18 cellular contexts compared by ENCODE assay signal in the genomic region with DNA sequence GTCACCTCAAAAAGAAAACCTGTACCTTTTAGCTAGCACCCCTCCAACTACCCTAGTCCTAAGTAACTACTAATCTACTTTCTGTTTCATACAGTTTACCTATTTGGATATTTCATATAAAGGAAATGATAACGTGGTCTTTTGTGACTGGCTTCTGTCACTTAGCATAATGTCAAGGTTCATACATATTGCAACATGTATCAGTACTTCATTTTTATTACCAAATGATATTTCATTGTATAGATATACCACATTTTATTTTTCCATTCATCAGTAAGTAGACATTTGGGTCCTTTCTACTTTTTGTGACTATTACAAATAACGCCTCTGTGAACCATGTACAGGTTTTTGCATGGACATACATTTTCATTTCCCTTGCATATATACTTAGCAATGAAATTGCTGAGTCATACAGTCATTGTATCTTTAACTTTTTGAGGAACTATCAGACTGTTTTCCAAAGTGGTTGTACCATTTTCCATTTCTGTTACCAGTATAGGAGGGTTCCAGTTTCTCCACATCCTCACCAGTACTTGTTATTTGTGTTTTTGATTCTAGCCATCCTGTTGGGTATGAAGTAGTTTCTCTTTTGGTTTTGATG. TPM values are rescaled to one million over a fixed set of nuclear protein-coding genes. Genes with fewer than 3 reads are reported as not detected.
DNase-seq lines count a peak whose midpoint lies in the region; ATAC-seq, FAIRE-seq and TF ChIP-seq lines count a peak whose summit lies in the region.
"Had no signal": no experiment of that assay in that cellular context is flagged by ENCODE, and none has a peak within 500 bp of the region (broad histone marks: within the 10 kb centered on the region; RNA-seq: fewer than 3 reads in every experiment).

No MANE protein-coding gene starts in this region.

- no TSS peak for BruUV-seq in HCT116 (replicated peaks; lab: Mats Ljungman, UMichigan)
- BruUV-seq in K562 (replicated peaks; lab: Mats Ljungman, UMichigan), result no TSS peak

- TF ChIP-seq POLR2A in HCT116 (IDR thresholded peaks at IDR 0.05; ENCODE audit: borderline replicate concordance, extremely low read depth, insufficient read depth, insufficient read length) (no peak), K562 (conservative IDR thresholded peaks at IDR 0.05) (no peak)

- H3K79me2 ChIP-seq in HCT116 (ENCODE audit: insufficient read depth, low read length) (peaks cover 95% of the 10 kb centered on the region), K562 (ENCODE audit: control insufficient read depth, insufficient read depth, low read length) (no peaks in the 10 kb centered on the region; the same call in 2 of the 3 replicates)

- DNase-seq in SIG-M5 treated with dmso at 0.1 percent for 504 hours (lab: John Stamatoyannopoulos, UW; ENCODE audit: unreplicated experiment) (peak; percentile 6), SIG-M5 (lab: John Stamatoyannopoulos, UW) (no peak), HCT116 (ENCODE audit: low read depth, low spot score) (no peak), OCI-M1 (lab: John Stamatoyannopoulos, UW) (peak; percentile 63), K562 (ENCODE audit: extremely low read depth in 1 of 4, low spot score in 3 of 4) (no peak), DMS114 treated with DMSO at 0.1 percent for 48 hours (lab: John Stamatoyannopoulos, UW; ENCODE audit: unreplicated experiment) (no peak)
- DNase-seq in stimulated activated CD4-positive, alpha-beta T cell treated with anti-CD3 and anti-CD28 coated beads, Interleukin-2, amount 100 ng/mL, for 24 hours, result no peak
- DNase-seq: 8988T, DMS 273 treated with DMSO at 0.1 percent for 48 hours, NCI-H187 treated with DMSO at 0.1 percent for 48 hours, NCI-H2171, NCI-H82 had no signal

- no peak for TF ChIP-seq EP300 in K562 (IDR thresholded peaks at IDR 0.05; ENCODE audit: low read length)

- H3K27me3 ChIP-seq in HCT116 (ENCODE audit: insufficient read depth, low read length) (no peaks in the 10 kb centered on the region), K562 (ENCODE audit: control insufficient read depth in 2 of 2, insufficient read depth in 2 of 2, low read length in 2 of 2) (no peaks in the 10 kb centered on the region)
- H3K27me3 ChIP-seq: BLaER1 treated with 17β-estradiol and CSF1 and Interleukin-3, amounts not matched to agents 10 nM and 100 nM; SJSA1 had no signal

- no peaks in the 10 kb centered on the region for H3K9me1 ChIP-seq in K562 (ENCODE audit: control insufficient read depth, insufficient read depth, low read length)

- H3K4me1 ChIP-seq in HCT116 (ENCODE audit: control insufficient read depth in 1 of 2, insufficient read depth in 2 of 2, low read length in 2 of 2), result peaks cover 57 to 61% of the 10 kb centered on the region in 2 experiments
- H3K4me1 ChIP-seq in K562 (replicated peaks in 1 of 2; ENCODE audit: control insufficient read depth in 2 of 2, insufficient read depth in 2 of 2, low read length in 2 of 2), result no peaks in the 10 kb centered on the region; a peak in 1 of 5 replicates

- in situ Hi-C loops in K562 (cut with MboI), result loop anchor here (25.0 kb wide), 1 partner anchor 1019 kb away; no protein-coding TSS in a partner anchor

- H4K20me1 ChIP-seq in HCT116 (ENCODE audit: insufficient read depth) (no peaks in the 10 kb centered on the region), K562 (replicated peaks; ENCODE audit: control insufficient read depth, insufficient read depth, low read length) (no peaks in the 10 kb centered on the region)

- RAD21 ChIA-PET in HCT116 (lab: Charles Lee; ENCODE audit: low non-redundant PET in 1 of 2, low total read pairs in 2 of 2, uncharacterized antibody in 2 of 2, unreplicated experiment in 2 of 2), result no interaction called here

- no peak overlapping the region for H2AFZ ChIP-seq in HCT116 (ENCODE audit: low read depth, low read length, poor library complexity, severe bottlenecking)
- no peak overlapping the region for H2AFZ ChIP-seq in K562 (ENCODE audit: low read depth, low read length)

- no peak for FAIRE-seq in K562 (lab: Jason Lieb, UNC)

- H3K27ac ChIP-seq in HCT116 (ENCODE audit: low read depth, low read length) (peak overlapping the region; percentile 72; the same call in 1 of the 2 replicates), K562 (ENCODE audit: extremely low read depth, low read depth, low read length) (no peak overlapping the region)
- H3K27ac ChIP-seq: SJSA1 had no signal

- WGBS in K562 (ENCODE audit: insufficient coverage, low coverage, missing lambda C conversion rate), result 40% methylated on average over 2 of the region's 2 CpGs

- TF ChIP-seq CTCF in HCT116 (IDR thresholded peaks at IDR 0.05 in 2 of 3, conservative IDR thresholded peaks at IDR 0.05 in 1 of 3; ENCODE audit: borderline replicate concordance in 1 of 3, insufficient read depth in 1 of 3, low read depth in 2 of 3, low read length in 2 of 3), result no peak
- TF ChIP-seq CTCF in K562 (IDR thresholded peaks at IDR 0.05 in 2 of 3, conservative IDR thresholded peaks at IDR 0.05 in 1 of 3; ENCODE audit: insufficient read depth in 2 of 3, low read depth in 1 of 3, low read length in 3 of 3), result no peak

- 0 out of 2 replicates have a peak overlapping the region, but pooled peaks have one; percentile 2 for H3K9ac ChIP-seq in HCT116 (ENCODE audit: low read length)
- H3K9ac ChIP-seq in K562 (ENCODE audit: insufficient read depth in 1 of 2, low read depth in 2 of 2, low read length in 2 of 2), result no peak overlapping the region
- H3K9ac ChIP-seq: BLaER1 treated with 17β-estradiol and CSF1 and Interleukin-3, amounts not matched to agents 10 nM and 100 nM had no signal

- H3K36me3 ChIP-seq in HCT116 (ENCODE audit: control insufficient read depth in 1 of 2, insufficient read depth in 2 of 2, low read length in 2 of 2) (no peaks in the 10 kb centered on the region), K562 (ENCODE audit: control insufficient read depth, insufficient read depth, low read length) (no peaks in the 10 kb centered on the region)
- H3K36me3 ChIP-seq: HAP-1 had no signal

- ATAC-seq in HCT116 (no peak), K562 (no peak), HG03097 (IDR thresholded peaks at IDR 0.05; ENCODE audit: low FRiP score, unreplicated experiment) (no peak)

- POLR2A ChIA-PET in HCT116 (lab: Charles Lee) (no interaction called here), K562 (lab: Yijun Ruan, JAX) (interaction anchor here (0.9 kb wide), 1 partner anchor 19 kb away, joined by 3 read pairs; no protein-coding TSS in a partner anchor)

- intact Hi-C loops in HCT116 (cut with micrococcal nuclease), result no loop called here
- intact Hi-C loops in K562 (cut with micrococcal nuclease), result no loop called here

- H3K4me3 ChIP-seq in HCT116 (replicated peaks in 1 of 2; ENCODE audit: low read depth in 1 of 2, low read length in 2 of 2), result no peak overlapping the region
- no peak overlapping the region for H3K4me3 ChIP-seq in K562
- H3K4me3 ChIP-seq: BLaER1 treated with 17β-estradiol and CSF1 and Interleukin-3, amounts not matched to agents 10 nM and 100 nM; HAP-1; SJSA1 had no signal

- H3K9me3 ChIP-seq in HCT116 (ENCODE audit: control insufficient read depth in 1 of 2, insufficient read depth in 1 of 2, low read depth in 1 of 2, low read length in 2 of 2), result no peaks in the 10 kb centered on the region
- no peaks in the 10 kb centered on the region for H3K9me3 ChIP-seq in K562 (replicated peaks; ENCODE audit: control insufficient read depth, insufficient read depth, low read depth, low read length)
- H3K9me3 ChIP-seq: HAP-1, SJSA1 had no signal

- H3K4me2 ChIP-seq in HCT116 (ENCODE audit: low read length) (no peak overlapping the region), K562 (ENCODE audit: insufficient read depth, low read length) (no peak overlapping the region)
- H3K4me2 ChIP-seq: BLaER1 treated with 17β-estradiol and CSF1 and Interleukin-3, amounts not matched to agents 10 nM and 100 nM had no signal

- TF ChIP-seq RAD21 in HCT116 (IDR thresholded peaks at IDR 0.05; ENCODE audit: low read depth), result no peak
- no peak for TF ChIP-seq RAD21 in K562 (CRISPR knock-in tag; conservative IDR thresholded peaks at IDR 0.05 in 1 of 2, IDR thresholded peaks at IDR 0.05 in 1 of 2)

- CTCF ChIA-PET in HCT116 (lab: Charles Lee), result interaction anchor here (1.3 kb wide), 1 partner anchor 46 kb away, joined by 3 read pairs; no protein-coding TSS in a partner anchor
- CTCF ChIA-PET in K562 (lab: Yijun Ruan, JAX; ENCODE audit: low intra/inter-chr PET ratio), result no interaction called here

- H3K9me2 ChIP-seq in HCT116 (ENCODE audit: insufficient read depth), result no peaks in the 10 kb centered on the region

RNA-seq across cellular contexts. Expression of a gene that starts 23.7 kb away (rescaled TPM):
- total RNA-seq in HCT116 (2021; ENCODE audit: unreplicated experiment), result 27.6 TPM
- 8.6 and 13.5 TPM in 2 replicates for polyA plus RNA-seq in HCT116 (2012)
- total RNA-seq in K562 (2011; cell fraction: chromatin; rRNA removed; ENCODE audit: low replicate concordance), result 7.5 and 17.7 TPM in 2 replicates
- 4.7 and 5.3 TPM in 2 replicates for total RNA-seq in K562 (2011; cell fraction: nucleolus; rRNA removed)
- total RNA-seq in K562 (2011; cell fraction: nucleoplasm; rRNA removed), result 11.8 and 17.6 TPM in 2 replicates
- total RNA-seq in K562 (2014; rRNA removed), result 3.7 and 6.3 TPM in 2 replicates
- total RNA-seq in K562 (2014; rRNA removed; fragmentation: Illumina TruSeq; extraction: Trizol), result 7.7 and 9.0 TPM in 2 replicates
- 9.0 and 10.4 TPM in 2 replicates for total RNA-seq in K562 (2015; rRNA removed; fragmentation: Illumina TruSeq; extraction: Trizol)
- total RNA-seq in K562 (2021), result 5.4 and 7.6 TPM in 2 replicates
- polyA plus RNA-seq in K562 (2011; rRNA removed), result 11.3 and 13.3 TPM in 2 replicates
- polyA plus RNA-seq in K562 (2011; cell fraction: cytosol; rRNA removed), result 5.2 and 7.1 TPM in 2 replicates
- polyA plus RNA-seq in K562 (2011; cell fraction: nucleus; rRNA removed), result 14.5 and 17.2 TPM in 2 replicates
- polyA plus RNA-seq in K562 (2012), result 7.7 and 9.9 TPM in 2 replicates
- 9.1 and 9.3 TPM in 2 replicates for polyA plus RNA-seq in K562 (2014; fragmentation: Illumina TruSeq; extraction: Trizol)
- 1 to 10 TPM; 1.9 to 2.0 TPM for polyA plus RNA-seq in K562 (2014; fragmentation: Nextera tagmentation; extraction: Ambion mirVana)
- polyA plus RNA-seq in K562 (2014; rRNA removed), result 7.1 and 9.9 TPM in 2 replicates
- 5.8 and 7.7 TPM in 2 replicates for polyA minus RNA-seq in K562 (2011; rRNA and poly(A)+ RNA removed)
- 2.8 and 3.3 TPM in 2 replicates for polyA minus RNA-seq in K562 (2011; cell fraction: cytosol; rRNA and poly(A)+ RNA removed)
- 7.3 and 9.2 TPM in 2 replicates for polyA minus RNA-seq in K562 (2011; cell fraction: nucleus; rRNA and poly(A)+ RNA removed)

RNA-seq across cellular contexts. Expression of a gene that starts 30.7 kb away (rescaled TPM):
- total RNA-seq in HCT116 (2021; ENCODE audit: unreplicated experiment) (not detected), K562 (2014; rRNA removed) (not detected in 2 replicates), K562 (2014; rRNA removed; fragmentation: Illumina TruSeq; extraction: Trizol) (not detected in 2 replicates), K562 (2015; rRNA removed; fragmentation: Illumina TruSeq; extraction: Trizol) (not detected in 2 replicates), K562 (2021) (not detected in 2 replicates)
- polyA plus RNA-seq in HCT116 (2012), result 0.05 and 0.23 TPM in 2 replicates
- total RNA-seq in K562 (2011; cell fraction: chromatin; rRNA removed; ENCODE audit: low replicate concordance), result not detected in 2 replicates
- total RNA-seq in K562 (2011; cell fraction: nucleolus; rRNA removed), result not detected in 2 replicates
- not detected in 2 replicates for total RNA-seq in K562 (2011; cell fraction: nucleoplasm; rRNA removed)
- polyA plus RNA-seq in K562 (2011; rRNA removed) (not detected in 2 replicates), K562 (2014; fragmentation: Illumina TruSeq; extraction: Trizol) (not detected in 2 replicates), K562 (2014; fragmentation: Nextera tagmentation; extraction: Ambion mirVana) (under 1 TPM; 0.06 to 0.08 TPM), K562 (2014; rRNA removed) (not detected in 2 replicates)
- not detected in 2 replicates for polyA plus RNA-seq in K562 (2011; cell fraction: cytosol; rRNA removed)
- polyA plus RNA-seq in K562 (2011; cell fraction: nucleus; rRNA removed), result not detected in 2 replicates
- polyA plus RNA-seq in K562 (2012), result 0.14 and 0.15 TPM in 2 replicates
- polyA minus RNA-seq in K562 (2011; rRNA and poly(A)+ RNA removed), result not detected in 2 replicates
- not detected in 2 replicates for polyA minus RNA-seq in K562 (2011; cell fraction: cytosol; rRNA and poly(A)+ RNA removed)
- polyA minus RNA-seq in K562 (2011; cell fraction: nucleus; rRNA and poly(A)+ RNA removed), result not detected in 2 replicates
- total RNA-seq: NCI-H460, SJSA1 had no signal
- polyA plus RNA-seq: IgD-negative memory B cell had no signal

Comparison
In these comparisons a context has a peak if more than half of its experiments do, and no peak if none do; other contexts are left out.
1. DNase-seq: peak in SIG-M5 treated with dmso at 0.1 percent for 504 hours (single experiment) and OCI-M1 (single experiment); none in SIG-M5 (single experiment), HCT116 (single experiment), K562 (0 of 4), DMS114 treated with DMSO at 0.1 percent for 48 hours (single experiment) and stimulated activated CD4-positive, alpha-beta T cell treated with anti-CD3 and anti-CD28 coated beads, Interleukin-2, amount 100 ng/mL, for 24 hours (0 of 2).